Comparison of ENCODE assay signal across 21 cellular contexts in the genomic region with DNA sequence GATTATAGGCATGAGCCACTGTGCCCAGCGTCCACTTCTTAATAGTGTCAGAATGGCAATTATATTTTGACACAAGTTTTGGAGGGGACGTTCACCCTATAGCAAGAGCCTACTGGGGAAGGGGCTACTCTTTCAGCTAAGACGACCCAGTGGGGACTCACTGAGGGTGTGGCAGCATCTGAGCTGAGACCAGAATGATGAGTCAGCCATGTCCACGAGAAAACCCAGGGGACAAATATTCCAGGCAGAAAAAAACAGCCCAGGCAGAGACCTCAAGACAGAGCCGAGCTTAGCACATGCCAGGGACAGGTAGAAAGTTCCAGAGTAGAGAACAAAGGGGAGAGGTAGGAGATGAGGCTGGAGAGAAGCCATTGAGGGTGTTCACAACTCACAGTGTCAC. TPM values are rescaled to one million over a fixed set of nuclear protein-coding genes. Genes with fewer than 3 reads are reported as not detected.
DNase-seq lines count a peak whose midpoint lies in the region; ATAC-seq and TF ChIP-seq lines count a peak whose summit lies in the region.
"Had no signal": no experiment of that assay in that cellular context is flagged by ENCODE, and none has a peak within 500 bp of the region (broad histone marks: within the 10 kb centered on the region; RNA-seq: fewer than 3 reads in every experiment).

No MANE protein-coding gene starts in this region.

- intact Hi-C loops in Right ventricle myocardium inferior (cut with DNase I) (no loop called here), PC-3 (cut with micrococcal nuclease) (no loop called here)

- no peaks in the 10 kb centered on the region for H3K36me3 ChIP-seq in right atrium auricular region
- H3K36me3 ChIP-seq in PC-3 (ENCODE audit: low read depth, low read length) = no peaks in the 10 kb centered on the region
- H3K36me3 ChIP-seq in endodermal cell (ENCODE audit: control insufficient read depth, insufficient read depth, low read length) = no peaks in the 10 kb centered on the region
- H3K36me3 ChIP-seq: SJCRH30 had no signal

- H3K9ac ChIP-seq in PC-3 (ENCODE audit: low read length) = no peak overlapping the region
- H3K9ac ChIP-seq in endodermal cell (ENCODE audit: extremely low read depth, low read length, poor library complexity, severe bottlenecking) = no peak overlapping the region

- H3K9me2 ChIP-seq in PC-3 (replicated peaks; ENCODE audit: low read length) = no peaks in the 10 kb centered on the region

- H3K4me3 ChIP-seq in right atrium auricular region = no peak overlapping the region
- no peak overlapping the region for H3K4me3 ChIP-seq in PC-3 (ENCODE audit: low read length)
- H3K4me3 ChIP-seq in endodermal cell (ENCODE audit: low read length) = no peak overlapping the region
- no peak overlapping the region for H3K4me3 ChIP-seq in coronary artery
- H3K4me3 ChIP-seq: GM12878, GM23338, SJCRH30 had no signal

- ATAC-seq in Right ventricle myocardium inferior (no peak), PC-3 (0 out of 2 replicates have a peak, but pooled peaks have one; percentile 33)
- ATAC-seq: GM12878, GM23338 had no signal

- 82 to 87% methylated on average over 5 of the region's 5 CpGs for WGBS in endodermal cell (ENCODE audit: insufficient coverage in 1 of 2, insufficient read length in 1 of 2), 2 experiments

- CTCF ChIA-PET in PC-3 (lab: Charles Lee) = no interaction called here

- H3K4me3 Mint-ChIP-seq in endodermal cell = no peak overlapping the region
- H3K4me3 Mint-ChIP-seq: B cell, GM23338 had no signal

- TF ChIP-seq CTCF in right atrium auricular region (IDR thresholded peaks at IDR 0.05) = no peak
- no peak for TF ChIP-seq CTCF in PC-3 (conservative IDR thresholded peaks at IDR 0.05; ENCODE audit: low read depth, low read length)
- no peak for TF ChIP-seq CTCF in endodermal cell (conservative IDR thresholded peaks at IDR 0.05)
- no peak for TF ChIP-seq CTCF in coronary artery (IDR thresholded peaks at IDR 0.05)

- peaks cover 5% of the 10 kb centered on the region for H3K27me3 Mint-ChIP-seq in endodermal cell (ENCODE audit: insufficient read depth)
- H3K27me3 Mint-ChIP-seq: B cell had no signal

- no peaks in the 10 kb centered on the region for H3K79me2 ChIP-seq in PC-3 (ENCODE audit: low read length)

- DNase-seq in Right ventricle myocardium inferior (ENCODE audit: missing footprints) (peak; percentile 40), right atrium auricular region (ENCODE audit: low spot score) (no peak), PC-3 (peak; percentile 15), endodermal cell (peak; percentile 24), T-helper 9 cell (no peak), coronary artery (ENCODE audit: low spot score) (no peak)
- DNase-seq in activated naive CD4-positive, alpha-beta T cell treated with Interleukin-2 at 50 U/mL for 16 hours = no peak
- DNase-seq: 8988T, DMS53, HCEC 1CT, KBM-7, NCI-H1092 treated with DMSO at 0.1 percent for 48 hours, NCI-H1436 treated with DMSO at 0.1 percent for 48 hours, NCI-H1930, NCI-H226, NCI-H510A treated with DMSO at 0.1 percent for 48 hours, NCI-H748 treated with DMSO at 0.1 percent for 48 hours, SJCRH30 had no signal

- H2AFZ ChIP-seq in PC-3 (ENCODE audit: low read length) = no peak overlapping the region
- H2AFZ ChIP-seq: GM23338 had no signal

- H4K20me1 ChIP-seq in PC-3 (ENCODE audit: low read length) = no peaks in the 10 kb centered on the region

- H3K27me3 ChIP-seq in right atrium auricular region (no peaks in the 10 kb centered on the region), PC-3 (ENCODE audit: low read length) (no peaks in the 10 kb centered on the region), endodermal cell (ENCODE audit: control insufficient read depth, insufficient read depth, low read length, poor library complexity, severe bottlenecking) (no peaks in the 10 kb centered on the region)

- no peaks in the 10 kb centered on the region for H3K4me1 Mint-ChIP-seq in endodermal cell
- H3K4me1 Mint-ChIP-seq: B cell, GM23338 had no signal

- H3K4me2 ChIP-seq in PC-3 (ENCODE audit: low read length) = no peak overlapping the region
- H3K4me2 ChIP-seq: GM23338 had no signal

- no peaks in the 10 kb centered on the region for H3K36me3 Mint-ChIP-seq in endodermal cell (ENCODE audit: low read depth)

- POLR2A ChIA-PET in PC-3 (lab: Charles Lee; ENCODE audit: unreplicated experiment) = interaction anchor here (0.6 kb wide), 1 partner anchor 173 kb away, joined by 3 read pairs; no protein-coding TSS in a partner anchor

- H3K27ac ChIP-seq in right atrium auricular region = no peak overlapping the region
- no peak overlapping the region for H3K27ac ChIP-seq in PC-3 (ENCODE audit: low read length)
- H3K27ac ChIP-seq in endodermal cell (ENCODE audit: low read depth, low read length) = no peak overlapping the region
- no peak overlapping the region for H3K27ac ChIP-seq in coronary artery
- H3K27ac ChIP-seq: SJCRH30 had no signal

- H3K4me1 ChIP-seq in right atrium auricular region (no peaks in the 10 kb centered on the region), PC-3 (ENCODE audit: insufficient read depth, low read length) (no peaks in the 10 kb centered on the region; the same call in 1 of the 2 replicates), endodermal cell (ENCODE audit: control insufficient read depth, insufficient read depth, low read length) (no peaks in the 10 kb centered on the region)
- H3K4me1 ChIP-seq: SJCRH30 had no signal

- H3F3A ChIP-seq in PC-3 (ENCODE audit: low read length, unreplicated experiment) = no peaks in the 10 kb centered on the region

- no peaks in the 10 kb centered on the region for H3K9me3 Mint-ChIP-seq in endodermal cell
- H3K9me3 Mint-ChIP-seq: GM23338 had no signal

- BruUV-seq in PC-3 (replicated peaks; lab: Mats Ljungman, UMichigan) = no TSS peak

- H3K27ac Mint-ChIP-seq in endodermal cell = no peak overlapping the region
- H3K27ac Mint-ChIP-seq: B cell, GM23338 had no signal

- H3K9me3 ChIP-seq in right atrium auricular region = no peaks in the 10 kb centered on the region
- H3K9me3 ChIP-seq in PC-3 (ENCODE audit: low read length) = no peaks in the 10 kb centered on the region
- H3K9me3 ChIP-seq in endodermal cell (ENCODE audit: control insufficient read depth, low read length) = no peaks in the 10 kb centered on the region
- H3K9me3 ChIP-seq: SJCRH30 had no signal

RNA-seq across cellular contexts. Expression of a gene that starts 11.1 kb away (rescaled TPM):
- total RNA-seq in Right ventricle myocardium inferior (3.5 TPM), right atrium auricular region (1 to 10 TPM; 1.0 to 4.0 TPM), PC-3 (2014; rRNA removed) (6.6 and 6.7 TPM in 2 replicates), endodermal cell (1 to 10 TPM; 1.3 to 1.9 TPM)
- 2.4 TPM for polyA plus RNA-seq in endodermal cell (2013, experiment 1 of 2)
- polyA plus RNA-seq in endodermal cell (2013, experiment 2 of 2) = 4.2 TPM
- polyA plus RNA-seq: GM23338 had no signal

RNA-seq across cellular contexts. Expression of a gene that starts 25.2 kb away (rescaled TPM):
- total RNA-seq in Right ventricle myocardium inferior = 44.8 TPM
- 10 to 100 TPM; 64.0 to 91.2 TPM for total RNA-seq in right atrium auricular region
- total RNA-seq in PC-3 (2014; rRNA removed) = 90.9 and 101 TPM in 2 replicates
- total RNA-seq in endodermal cell = 10 to 100 TPM; 56.3 to 59.5 TPM
- 61.7 TPM for polyA plus RNA-seq in endodermal cell (2013, experiment 1 of 2)
- polyA plus RNA-seq in endodermal cell (2013, experiment 2 of 2) = 57.4 TPM

Comparison
In these comparisons a context has a peak if more than half of its experiments do, and no peak if none do; other contexts are left out.
1. DNase-seq: peak in Right ventricle myocardium inferior (single experiment), PC-3 (single experiment) and endodermal cell (single experiment); none in right atrium auricular region (single experiment), T-helper 9 cell (single experiment), activated naive CD4-positive, alpha-beta T cell treated with Interleukin-2 at 50 U/mL for 16 hours (single experiment) and coronary artery (single experiment).